11 cellular contexts compared by ENCODE assay signal in genomic region chr6:47357827-47358226, GRCh38.
A peak's percentile ranks its signal among the peaks of the same experiment; 100 is the strongest.
DNase-seq lines count a peak whose midpoint lies in the region; ATAC-seq and TF ChIP-seq lines count a peak whose summit lies in the region.
"Had no signal": no experiment of that assay in that cellular context is flagged by ENCODE, and none has a peak within 500 bp of the region (broad histone marks: within the 10 kb centered on the region; RNA-seq: fewer than 3 reads in every experiment).

No MANE protein-coding gene starts in this region.

- no peaks in the 10 kb centered on the region for H3K9me3 ChIP-seq in Loucy (ENCODE audit: insufficient read depth, low read depth, low read length)

- H3F3A ChIP-seq in Loucy (ENCODE audit: low read depth) = no peaks in the 10 kb centered on the region

- no peaks in the 10 kb centered on the region for H4K20me1 ChIP-seq in Loucy (ENCODE audit: insufficient read depth, low read length, poor library complexity, severe bottlenecking)

- no peak overlapping the region for H3K4me3 ChIP-seq in Loucy (ENCODE audit: low read length, poor library complexity, severe bottlenecking)

- H3K27me3 ChIP-seq in Loucy (ENCODE audit: insufficient read depth, low read length, poor library complexity, severe bottlenecking) = no peaks in the 10 kb centered on the region

- DNase-seq in globus pallidus (ENCODE audit: low spot score) (no peak), AG20443 (ENCODE audit: low spot score) (no peak), DMS153 treated with DMSO at 0.1 percent for 48 hours (lab: John Stamatoyannopoulos, UW; ENCODE audit: unreplicated experiment) (no peak), midbrain (lab: John Stamatoyannopoulos, UW) (no peak)
- DNase-seq: NCI-H1048; NK-92 treated with Interleukin-12 subunit alpha and Interleukin-12 subunit beta, amount 100 ng/mL, for 24 hours; trophoblast cell had no signal

- ATAC-seq in GM18505 (IDR thresholded peaks at IDR 0.05; ENCODE audit: unreplicated experiment) = peak; percentile 71
- ATAC-seq in GM19468 (IDR thresholded peaks at IDR 0.05; ENCODE audit: extremely low read depth, unreplicated experiment) = peak; percentile 75
- peak; percentile 80 for ATAC-seq in HG02938 (IDR thresholded peaks at IDR 0.05; ENCODE audit: unreplicated experiment)

- H2AFZ ChIP-seq in Loucy (ENCODE audit: low read length) = no peak overlapping the region

- no peak overlapping the region for H3K9ac ChIP-seq in Loucy (ENCODE audit: low read depth, low read length, poor library complexity, severe bottlenecking)

- H3K4me1 ChIP-seq in Loucy (ENCODE audit: insufficient read depth, low read length, poor library complexity, severe bottlenecking) = peaks cover 52% of the 10 kb centered on the region

- H3K9me2 ChIP-seq in Loucy (replicated peaks; ENCODE audit: low read depth, low read length) = no peaks in the 10 kb centered on the region

- H3K4me2 ChIP-seq in Loucy (ENCODE audit: low read depth, low read length, poor library complexity, severe bottlenecking) = peak overlapping the region; percentile 36

- TF ChIP-seq CTCF in Loucy (conservative IDR thresholded peaks at IDR 0.05; ENCODE audit: low read length) = no peak

- no peak for TF ChIP-seq POLR2A in GM18505 (IDR thresholded peaks at IDR 0.05; ENCODE audit: borderline replicate concordance, extremely low read depth, insufficient read depth, insufficient read length)

- no peaks in the 10 kb centered on the region for H3K36me3 ChIP-seq in Loucy (ENCODE audit: insufficient read depth, low read length)

- no peaks in the 10 kb centered on the region for H3K79me2 ChIP-seq in Loucy (ENCODE audit: insufficient read depth, low read length)
